Comparison of ENCODE assay signal across 10 cellular contexts in genomic region chr2:105409717-105410116, GRCh38. TPM values are rescaled to one million over a fixed set of nuclear protein-coding genes. Genes with fewer than 3 reads are reported as not detected.
DNase-seq lines count a peak whose midpoint lies in the region; ATAC-seq and TF ChIP-seq lines count a peak whose summit lies in the region.
"Had no signal": no experiment of that assay in that cellular context is flagged by ENCODE, and none has a peak within 500 bp of the region (broad histone marks: within the 10 kb centered on the region; RNA-seq: fewer than 3 reads in every experiment).

No MANE protein-coding gene starts in this region.

- TF ChIP-seq CTCF in AG10803 (conservative IDR thresholded peaks at IDR 0.05; ENCODE audit: low read length) (no peak), fibroblast of pulmonary artery (IDR thresholded peaks at IDR 0.05; ENCODE audit: low read length, missing control alignments) (no peak), omental fat pad (IDR thresholded peaks at IDR 0.05) (no peak), mucosa of descending colon (IDR thresholded peaks at IDR 0.05) (no peak)

- no peaks in the 10 kb centered on the region for H3K36me3 Mint-ChIP-seq in stimulated activated naive B cell treated with anti-CD40 and anti-IgM and Interleukin-4, amounts not matched to agents 10 μg/mL and 1 μg/mL and 100 μg/mL, for 72 hours

- no peak overlapping the region for H3K27ac Mint-ChIP-seq in stimulated activated naive B cell treated with anti-CD40 and anti-IgM and Interleukin-4, amounts not matched to agents 10 μg/mL and 1 μg/mL and 100 μg/mL, for 72 hours

- DNase-seq in AG10803 (ENCODE audit: low read depth) (peak; percentile 98), RKO (ENCODE audit: low spot score) (peak; percentile 10), fibroblast of pulmonary artery (ENCODE audit: low read depth) (peak; percentile 96), omental fat pad (ENCODE audit: low spot score) (peak; percentile 44), mucosa of descending colon (no peak), activated gamma-delta T cell (lab: John Stamatoyannopoulos, UW) (no peak)
- no peak for DNase-seq in stimulated activated naive B cell treated with anti-CD40 and anti-IgM and Interleukin-4, amounts not matched to agents 10 μg/mL and 1 μg/mL and 100 μg/mL, for 72 hours
- DNase-seq: NCI-H1092; stimulated activated CD4-positive, alpha-beta T cell treated with anti-CD3 and anti-CD28 coated beads, Interleukin-4, amount 100 ng/mL, for 24 hours had no signal

- no peaks in the 10 kb centered on the region for H3K9me3 ChIP-seq in mucosa of descending colon

- H3K4me3 ChIP-seq in AG10803 (ENCODE audit: low read length) (no peak overlapping the region), fibroblast of pulmonary artery (replicated peaks; ENCODE audit: low read depth, low read length) (no peak overlapping the region), mucosa of descending colon (no peak overlapping the region)

- no peak overlapping the region for H3K4me3 Mint-ChIP-seq in stimulated activated naive B cell treated with anti-CD40 and anti-IgM and Interleukin-4, amounts not matched to agents 10 μg/mL and 1 μg/mL and 100 μg/mL, for 72 hours

- no peaks in the 10 kb centered on the region for H3K9me3 Mint-ChIP-seq in stimulated activated naive B cell treated with anti-CD40 and anti-IgM and Interleukin-4, amounts not matched to agents 10 μg/mL and 1 μg/mL and 100 μg/mL, for 72 hours

- no peaks in the 10 kb centered on the region for H3K36me3 ChIP-seq in mucosa of descending colon (ENCODE audit: low read depth)

- intact Hi-C loops in mucosa of descending colon (cut with DNase I, micrococcal nuclease) = no loop called here

- ATAC-seq in omental fat pad (ENCODE audit: low FRiP score) = peak; percentile 89
- ATAC-seq in stimulated activated naive B cell treated with anti-CD40 and anti-IgM and Interleukin-4, amounts not matched to agents 10 μg/mL and 1 μg/mL and 100 μg/mL, for 72 hours (replicated peaks) = no peak
- no peak for ATAC-seq in mucosa of descending colon
- ATAC-seq in HG03342 (IDR thresholded peaks at IDR 0.05; ENCODE audit: unreplicated experiment) = no peak

- H3K27me3 Mint-ChIP-seq in stimulated activated naive B cell treated with anti-CD40 and anti-IgM and Interleukin-4, amounts not matched to agents 10 μg/mL and 1 μg/mL and 100 μg/mL, for 72 hours = peaks cover 28 to 44% of the 10 kb centered on the region in 2 donors

- peaks cover 9% of the 10 kb centered on the region for H3K4me1 ChIP-seq in mucosa of descending colon (ENCODE audit: low read depth)

- peaks cover 6 to 9% of the 10 kb centered on the region in 2 donors for H3K4me1 Mint-ChIP-seq in stimulated activated naive B cell treated with anti-CD40 and anti-IgM and Interleukin-4, amounts not matched to agents 10 μg/mL and 1 μg/mL and 100 μg/mL, for 72 hours

RNA-seq across cellular contexts. Expression of gene FHL2, which starts 10.9 kb away (rescaled TPM):
- total RNA-seq in omental fat pad (10 to 100 TPM; 23.3 to 88.3 (median 33.6) TPM), mucosa of descending colon (100 to 1,000 TPM; 109 to 132 (median 113) TPM)

Comparison
In these comparisons a context has a peak if more than half of its experiments do, and no peak if none do; other contexts are left out.
1. DNase-seq: peak in AG10803 (single experiment), RKO (single experiment), fibroblast of pulmonary artery (single experiment) and omental fat pad (single experiment); none in stimulated activated naive B cell treated with anti-CD40 and anti-IgM and Interleukin-4, amounts not matched to agents 10 μg/mL and 1 μg/mL and 100 μg/mL, for 72 hours (single experiment), mucosa of descending colon (0 of 3) and activated gamma-delta T cell (single experiment).